Comparison of ENCODE assay signal across 20 cellular contexts in the genomic region with DNA sequence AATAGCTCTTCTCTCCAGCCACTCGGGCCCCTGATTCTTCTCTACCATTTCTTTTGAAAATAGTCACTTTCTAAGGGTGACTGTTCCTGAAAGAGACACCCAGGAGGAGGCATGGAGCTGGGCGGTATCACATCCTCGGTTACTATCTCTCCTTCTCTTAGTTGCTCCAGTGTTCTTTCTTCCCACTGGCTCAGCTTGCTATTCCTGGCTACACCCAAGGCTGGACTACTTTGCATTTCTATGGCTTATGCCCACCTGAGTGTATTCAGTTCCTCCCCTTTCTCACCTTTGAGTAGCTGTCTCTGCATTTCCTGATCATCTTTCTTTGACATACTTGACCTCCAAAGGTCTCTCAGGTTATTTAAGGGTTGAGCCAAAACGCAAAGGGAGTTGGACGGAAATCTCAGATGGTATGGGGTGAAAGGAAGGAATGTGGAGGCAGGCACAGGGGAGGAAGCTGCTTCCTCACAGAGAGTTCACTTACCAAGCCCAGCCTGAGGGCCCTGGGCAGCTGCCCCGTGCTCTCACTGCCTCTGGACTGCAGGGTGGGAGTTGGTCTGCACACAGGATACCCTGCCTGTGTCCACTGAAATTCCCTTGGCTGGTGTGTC.
A peak's percentile ranks its signal among the peaks of the same experiment; 100 is the strongest.
DNase-seq lines count a peak whose midpoint lies in the region; ATAC-seq, FAIRE-seq and TF ChIP-seq lines count a peak whose summit lies in the region.
"Had no signal": no experiment of that assay in that cellular context is flagged by ENCODE, and none has a peak within 500 bp of the region (broad histone marks: within the 10 kb centered on the region; RNA-seq: fewer than 3 reads in every experiment).

No MANE protein-coding gene starts in this region.

- peak overlapping the region; percentile 99 for H2BK12ac ChIP-seq in H1 (ENCODE audit: low read depth, low read length)

- H3K9me3 ChIP-seq in H1 (ENCODE audit: insufficient read depth in 2 of 2, low read depth in 1 of 2, low read length in 1 of 2) = no peaks in the 10 kb centered on the region

- TF ChIP-seq POLR2A in H1 (IDR thresholded peaks at IDR 0.05; ENCODE audit: control extremely low read depth in 1 of 2, low read depth in 2 of 2, low read length in 2 of 2) = no peak

- H3K27ac Mint-ChIP-seq in type B pancreatic cell = no peak overlapping the region

- no peak overlapping the region for H4K8ac ChIP-seq in H1 (ENCODE audit: extremely low read depth, insufficient read depth, low read length)

- H3K4me3 ChIP-seq in H7 (ENCODE audit: insufficient read depth, low read depth, low read length) (no peak overlapping the region), H1 (ENCODE audit: extremely low read depth in 1 of 4, insufficient read depth in 2 of 4, low read depth in 3 of 4, low read length in 4 of 4) (no peak overlapping the region)
- H3K4me3 ChIP-seq: GM23248 had no signal

- no peak for TF ChIP-seq RAD21 in H1 (IDR thresholded peaks at IDR 0.05 in 1 of 2, conservative IDR thresholded peaks at IDR 0.05 in 1 of 2; ENCODE audit: low read depth in 2 of 2, low read length in 2 of 2)

- H3K79me1 ChIP-seq in H1 (ENCODE audit: low read depth, low read length) = no peaks in the 10 kb centered on the region

- TF ChIP-seq EP300 in H1 (IDR thresholded peaks at IDR 0.05; ENCODE audit: borderline replicate concordance in 1 of 2, low read depth in 2 of 2, low read length in 2 of 2) = no peak

- peak overlapping the region; percentile 68 for H2BK120ac ChIP-seq in H1 (replicated peaks; ENCODE audit: low read depth, low read length)

- TF ChIP-seq CTCF in H1 (IDR thresholded peaks at IDR 0.05; ENCODE audit: control extremely low read depth in 1 of 3, insufficient read depth in 1 of 3, low read depth in 1 of 3, low read length in 3 of 3) (no peak), type B pancreatic cell (conservative IDR thresholded peaks at IDR 0.05) (no peak)

- H3K79me2 ChIP-seq in H1 (ENCODE audit: control insufficient read depth in 1 of 2, insufficient read depth in 2 of 2, low read length in 2 of 2) = no peaks in the 10 kb centered on the region

- H4K5ac ChIP-seq in H1 (ENCODE audit: insufficient read length, low read depth, low read length) = no peak overlapping the region

- no peaks in the 10 kb centered on the region for H3K9me3 Mint-ChIP-seq in type B pancreatic cell

- 38% methylated on average over 6 of the region's 6 CpGs; no CpG with 5 or more reads in 1 of the 2 experiments for WGBS in H1 (ENCODE audit: extremely low coverage in 1 of 2, insufficient coverage in 1 of 2, insufficient read length in 1 of 2, insufficient replicate concordance in 2 of 2, low coverage in 1 of 2, low lambda C conversion rate in 2 of 2, missing lambda C conversion rate in 1 of 2), 2 experiments

- H3K56ac ChIP-seq in H1 (replicated peaks; ENCODE audit: insufficient read length, low read depth, low read length) = no peak overlapping the region

- peak overlapping the region; percentile 34 to 61; a peak in 3 of 4 replicates for H3K4me2 ChIP-seq in H1 (ENCODE audit: insufficient read depth in 1 of 2, low read depth in 2 of 2, low read length in 2 of 2)

- H3K9ac ChIP-seq in H1 (replicated peaks in 1 of 4; ENCODE audit: extremely low read depth in 1 of 4, low read depth in 3 of 4, low read length in 3 of 4) = no peak overlapping the region
- H3K9ac ChIP-seq: GM23248 had no signal

- peak overlapping the region; percentile 48; the same call in 1 of the 2 replicates for H2BK15ac ChIP-seq in H1 (ENCODE audit: low read length)

- H3K18ac ChIP-seq in H1 (ENCODE audit: extremely low read depth, low read length) = peak overlapping the region; percentile 80

- H3K36me3 ChIP-seq in H7 (replicated peaks; ENCODE audit: control insufficient read depth, insufficient read depth, low read length) = no peaks in the 10 kb centered on the region
- H3K36me3 ChIP-seq in H1 (ENCODE audit: control insufficient read depth in 2 of 4, insufficient read depth in 4 of 4, low read length in 3 of 4) = no peaks in the 10 kb centered on the region

- no peak for ATAC-seq in GM19395 (IDR thresholded peaks at IDR 0.05; ENCODE audit: unreplicated experiment)
- no peak for ATAC-seq in HG02870 (IDR thresholded peaks at IDR 0.05; ENCODE audit: unreplicated experiment)
- ATAC-seq: PC-3, SK-N-SH treated with all-trans-retinoic acid at 6 μM for 48 hours had no signal

- CTCF ChIA-PET in H1 (lab: Charles Lee; ENCODE audit: partially characterized antibody) = interaction anchor here (1.0 to 1.5 kb wide), 5 partner anchors 39 to 310 kb away, joined by 4 to 5 read pairs (median 4); no protein-coding TSS in a partner anchor

- DNase-seq in H7 (peak; percentile 36), H1 (ENCODE audit: low read depth in 1 of 2, low spot score in 2 of 2) (no peak), iPS-NIHi7 (ENCODE audit: extremely low spot score) (peak; percentile 35), type B pancreatic cell (ENCODE audit: extremely low spot score, unreplicated experiment) (peak; percentile 32), pons (ENCODE audit: low spot score) (no peak)
- DNase-seq: DMS79 treated with DMSO at 0.1 percent for 48 hours, GM23248, IMR-90, NCI-H1417 treated with DMSO at 0.1 percent for 48 hours, NCI-H1930, NCI-H526, PC-3, SIG-M5 had no signal

- H4K20me1 ChIP-seq in H1 (replicated peaks in 1 of 2; ENCODE audit: control insufficient read depth in 1 of 2, insufficient read depth in 2 of 2, low read length in 2 of 2) = no peaks in the 10 kb centered on the region

- H3K4me1 Mint-ChIP-seq in type B pancreatic cell (ENCODE audit: unreplicated experiment) = peaks cover 27% of the 10 kb centered on the region

- H3K14ac ChIP-seq in H1 (ENCODE audit: insufficient read length) = no peak overlapping the region

- no peak overlapping the region for H3K27ac ChIP-seq in H1 (ENCODE audit: low read depth, low read length)
- H3K27ac ChIP-seq: C4-2B, GM23248, RWPE1 had no signal

- FAIRE-seq in H1 (lab: Jason Lieb, UNC) = no peak
- FAIRE-seq: G401.6, GM19239 had no signal

- peaks cover 2% of the 10 kb centered on the region for H3K36me3 Mint-ChIP-seq in type B pancreatic cell

- no peak overlapping the region for H3K4me3 Mint-ChIP-seq in type B pancreatic cell

- H3K4me1 ChIP-seq in H1 (replicated peaks in 1 of 4; ENCODE audit: control insufficient read depth in 3 of 4, insufficient read depth in 4 of 4, low read length in 3 of 4) = peaks cover 7 to 17% (median 13%) of the 10 kb centered on the region in 4 experiments; a peak in 6 of 7 replicates

- H4K91ac ChIP-seq in H1 (replicated peaks; ENCODE audit: insufficient read length, low read length) = peak overlapping the region; percentile 44

- H3K27me3 ChIP-seq in H7 (ENCODE audit: control insufficient read depth, insufficient read depth, low read length) = no peaks in the 10 kb centered on the region
- no peaks in the 10 kb centered on the region; a peak in 1 of 7 replicates for H3K27me3 ChIP-seq in H1 (replicated peaks in 1 of 4; ENCODE audit: control insufficient read depth in 3 of 4, extremely low read depth in 1 of 4, insufficient read depth in 3 of 4, low read length in 3 of 4)

- peak overlapping the region; percentile 63 for H3K4ac ChIP-seq in H1 (replicated peaks; ENCODE audit: insufficient read length, low read depth, low read length)

- H2BK20ac ChIP-seq in H1 (ENCODE audit: low read length) = peak overlapping the region; percentile 93; the same call in 1 of the 2 replicates

- H2BK5ac ChIP-seq in H1 (ENCODE audit: low read depth, low read length) = peak overlapping the region; percentile 97

- peaks cover 36% of the 10 kb centered on the region for H3K27me3 Mint-ChIP-seq in type B pancreatic cell

- 0 out of 2 replicates have a peak overlapping the region, but pooled peaks have one; percentile 36 for H2AFZ ChIP-seq in H1 (ENCODE audit: low read length)
- H2AFZ ChIP-seq: GM23248 had no signal

- peak overlapping the region; percentile 28; the same call in 1 of the 2 replicates for H2AK5ac ChIP-seq in H1 (ENCODE audit: low read depth, low read length)

- no peak overlapping the region for H3K23ac ChIP-seq in H1 (ENCODE audit: insufficient read length)

- POLR2A ChIA-PET in H1 (lab: Charles Lee; ENCODE audit: partially characterized antibody) = interaction anchor here (1.7 to 1.8 kb wide), 2 partner anchors 9 to 22 kb away, joined by 4 read pairs; no protein-coding TSS in a partner anchor

- H3K23me2 ChIP-seq in H1 (ENCODE audit: low read depth, low read length) = peaks cover 2% of the 10 kb centered on the region; the same call in 1 of the 2 replicates

TF ChIP-seq in H1, 55 proteins besides CTCF, POLR2A, EP300 and RAD21:
- TF ChIP-seq, protein P1, sequence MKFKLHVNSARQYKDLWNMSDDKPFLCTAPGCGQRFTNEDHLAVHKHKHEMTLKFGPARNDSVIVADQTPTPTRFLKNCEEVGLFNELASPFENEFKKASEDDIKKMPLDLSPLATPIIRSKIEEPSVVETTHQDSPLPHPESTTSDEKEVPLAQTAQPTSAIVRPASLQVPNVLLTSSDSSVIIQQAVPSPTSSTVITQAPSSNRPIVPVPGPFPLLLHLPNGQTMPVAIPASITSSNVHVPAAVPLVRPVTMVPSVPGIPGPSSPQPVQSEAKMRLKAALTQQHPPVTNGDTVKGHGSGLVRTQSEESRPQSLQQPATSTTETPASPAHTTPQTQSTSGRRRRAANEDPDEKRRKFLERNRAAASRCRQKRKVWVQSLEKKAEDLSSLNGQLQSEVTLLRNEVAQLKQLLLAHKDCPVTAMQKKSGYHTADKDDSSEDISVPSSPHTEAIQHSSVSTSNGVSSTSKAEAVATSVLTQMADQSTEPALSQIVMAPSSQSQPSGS (IDR thresholded peaks at IDR 0.05; ENCODE audit: low read length) = no peak
- TF ChIP-seq TEAD4 (IDR thresholded peaks at IDR 0.05; ENCODE audit: low read depth, low read length) (peak; percentile 55; the same call in 1 of the 2 replicates), NANOG (IDR thresholded peaks at IDR 0.05; ENCODE audit: insufficient read depth, low read depth, low read length, poor library complexity, severe bottlenecking) (no peak)

Comparison
In these comparisons a context has a peak if more than half of its experiments do, and no peak if none do; other contexts are left out.
1. DNase-seq: peak in H7 (single experiment), iPS-NIHi7 (single experiment) and type B pancreatic cell (single experiment); none in H1 (0 of 2) and pons (single experiment).